ENCODE assay signal across 17 cellular contexts in genomic region chr14:98935921-98936320, GRCh38.
DNase-seq lines count a peak whose midpoint lies in the region; ATAC-seq and TF ChIP-seq lines count a peak whose summit lies in the region.
"Had no signal": no experiment of that assay in that cellular context is flagged by ENCODE, and none has a peak within 500 bp of the region (broad histone marks: within the 10 kb centered on the region; RNA-seq: fewer than 3 reads in every experiment).

No MANE protein-coding gene starts in this region.

- ATAC-seq in heart left ventricle = no peak
- ATAC-seq in sciatic nerve = no peak
- ATAC-seq: A549; CD8-positive, alpha-beta T cell; GM23338 had no signal

- H3K9me3 ChIP-seq in heart left ventricle (no peaks in the 10 kb centered on the region), endodermal cell (ENCODE audit: control insufficient read depth, low read length) (no peaks in the 10 kb centered on the region)
- H3K9me3 ChIP-seq: A549, BE2C had no signal

- intact Hi-C loops in cardiac septum (cut with DNase I) (no loop called here), heart left ventricle (cut with DNase I) (no loop called here), sciatic nerve (cut with DNase I) (no loop called here)

- 89 to 93% (median 92%) methylated on average over 9 of the region's 9 CpGs for WGBS in heart left ventricle, 4 donors
- WGBS in endodermal cell (ENCODE audit: insufficient coverage in 1 of 2, insufficient read length in 1 of 2), 2 experiments = 92 to 97% methylated on average over 8 to 9 of the region's 9 CpGs

- H3K36me3 ChIP-seq in heart left ventricle = no peaks in the 10 kb centered on the region
- H3K36me3 ChIP-seq in endodermal cell (ENCODE audit: control insufficient read depth, insufficient read depth, low read length) = no peaks in the 10 kb centered on the region
- H3K36me3 ChIP-seq: BE2C had no signal

- H3K4me1 Mint-ChIP-seq in endodermal cell = no peaks in the 10 kb centered on the region
- H3K4me1 Mint-ChIP-seq: GM23338 had no signal

- no peak overlapping the region for H3K4me3 Mint-ChIP-seq in endodermal cell
- H3K4me3 Mint-ChIP-seq: CD8-positive, alpha-beta T cell; GM23338 had no signal

- TF ChIP-seq CTCF in heart left ventricle (IDR thresholded peaks at IDR 0.05) = no peak
- no peak for TF ChIP-seq CTCF in endodermal cell (conservative IDR thresholded peaks at IDR 0.05)

- no peaks in the 10 kb centered on the region for H3K36me3 Mint-ChIP-seq in endodermal cell (ENCODE audit: low read depth)
- H3K36me3 Mint-ChIP-seq: CD8-positive, alpha-beta T cell had no signal

- H3K27ac ChIP-seq in heart left ventricle (no peak overlapping the region), endodermal cell (ENCODE audit: low read depth, low read length) (no peak overlapping the region)
- H3K27ac ChIP-seq: A549, C4-2B had no signal

- H3K4me3 ChIP-seq in heart left ventricle = no peak overlapping the region
- no peak overlapping the region for H3K4me3 ChIP-seq in endodermal cell (ENCODE audit: low read length)
- H3K4me3 ChIP-seq: A549, GM23338 had no signal

- no peak for TF ChIP-seq POLR2A in heart left ventricle (IDR thresholded peaks at IDR 0.05)

- DNase-seq in cardiac septum (ENCODE audit: low spot score) (peak; percentile 44), heart left ventricle (no peak), endodermal cell (peak; percentile 16), sciatic nerve (ENCODE audit: low spot score) (peak; percentile 18), DMS79 (lab: John Stamatoyannopoulos, UW) (no peak), T-helper 1 cell (no peak)
- no peak for DNase-seq in stimulated activated CD4-positive, alpha-beta T cell treated with anti-CD3 and anti-CD28 coated beads, Interleukin-12 subunit alpha, Interleukin-12 subunit beta, amount 100 ng/mL, for 4 hours
- DNase-seq: BE2C; CD8-positive, alpha-beta T cell; COR-L47; DMS153; DND-41; GDM1; H7 had no signal

- peaks cover 12% of the 10 kb centered on the region for H3K27me3 Mint-ChIP-seq in endodermal cell (ENCODE audit: insufficient read depth)

- H3K9me3 Mint-ChIP-seq in endodermal cell = no peaks in the 10 kb centered on the region
- H3K9me3 Mint-ChIP-seq: CD8-positive, alpha-beta T cell; GM23338 had no signal

- H3K27ac Mint-ChIP-seq in endodermal cell = no peak overlapping the region
- H3K27ac Mint-ChIP-seq: CD8-positive, alpha-beta T cell; GM23338 had no signal

- peaks cover 0 to 12% (median 0%) of the 10 kb centered on the region in 9 donors for H3K27me3 ChIP-seq in heart left ventricle
- peaks cover 4% of the 10 kb centered on the region for H3K27me3 ChIP-seq in endodermal cell (ENCODE audit: control insufficient read depth, insufficient read depth, low read length, poor library complexity, severe bottlenecking)
- H3K27me3 ChIP-seq: BE2C had no signal

- H3K4me1 ChIP-seq in heart left ventricle (no peaks in the 10 kb centered on the region), endodermal cell (ENCODE audit: control insufficient read depth, insufficient read depth, low read length) (no peaks in the 10 kb centered on the region)
- H3K4me1 ChIP-seq: A549, BE2C had no signal

- H3K9ac ChIP-seq in endodermal cell (ENCODE audit: extremely low read depth, low read length, poor library complexity, severe bottlenecking) = no peak overlapping the region

Comparison
In these comparisons a context has a peak if more than half of its experiments do, and no peak if none do; other contexts are left out.
1. DNase-seq: peak in cardiac septum (single experiment), endodermal cell (single experiment) and sciatic nerve (single experiment); none in heart left ventricle (0 of 5), DMS79 (single experiment), stimulated activated CD4-positive, alpha-beta T cell treated with anti-CD3 and anti-CD28 coated beads, Interleukin-12 subunit alpha, Interleukin-12 subunit beta, amount 100 ng/mL, for 4 hours (single experiment) and T-helper 1 cell (0 of 5).